1 cellular context compared by ENCODE assay signal in the genomic region with DNA sequence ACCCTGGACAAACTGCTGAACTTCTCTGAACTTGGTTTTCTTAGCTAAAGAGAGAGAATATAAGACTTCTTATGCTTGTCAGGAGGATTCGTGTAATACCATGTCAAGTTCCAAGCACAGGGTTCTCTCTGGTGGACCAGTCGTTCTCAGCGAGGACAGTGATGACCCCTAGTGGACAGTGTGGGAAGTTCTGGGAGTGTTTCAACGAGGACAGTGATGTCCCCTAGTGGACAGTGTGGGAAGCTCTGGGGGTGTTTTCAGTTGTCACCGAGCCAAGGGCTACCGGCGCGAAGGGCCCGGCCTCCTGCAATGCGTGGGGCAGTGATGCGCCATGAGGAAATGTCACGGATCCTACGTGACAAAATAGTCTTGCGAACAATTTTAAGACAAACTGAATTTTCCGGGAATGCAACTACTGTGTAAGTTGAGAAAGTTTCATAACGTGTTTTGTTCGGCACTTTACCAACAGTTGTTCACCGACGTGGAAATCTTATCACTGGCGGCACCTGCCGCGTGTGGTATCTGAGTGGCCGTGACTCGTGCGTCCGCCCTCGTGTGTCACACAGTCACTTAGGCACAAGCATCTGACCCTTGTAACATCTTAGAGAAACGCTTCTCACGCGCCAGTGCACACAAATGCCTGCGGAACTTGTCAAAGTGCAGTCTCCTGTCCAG.
A peak's percentile ranks its signal among the peaks of the same experiment; 100 is the strongest.
TF ChIP-seq lines count a peak whose summit lies in the region.

No MANE protein-coding gene starts in this region.

TF ChIP-seq in HEK293, 187 proteins besides CTCF, POLR2A, EP300 and RAD21 (continued from another document):
- TF ChIP-seq TRIM28 (IDR thresholded peaks at IDR 0.05; ENCODE audit: borderline replicate concordance, low read length) (no peak), ZNF654 (tag by site-specific recombination; IDR thresholded peaks at IDR 0.05; ENCODE audit: low read depth) (peak; percentile 96), ZFP69B (tag by site-specific recombination; IDR thresholded peaks at IDR 0.05) (peak; percentile 55; the same call in 1 of the 2 replicates), ZNF184 (tag by site-specific recombination; IDR thresholded peaks at IDR 0.05) (no peak), ZNF155 (tag by site-specific recombination; IDR thresholded peaks at IDR 0.05) (no peak), GLIS1 (tag by site-specific recombination; IDR thresholded peaks at IDR 0.05) (peak; percentile 55), ZNF585B (tag by site-specific recombination; IDR thresholded peaks at IDR 0.05) (no peak), ZBTB48 (tag by site-specific recombination; IDR thresholded peaks at IDR 0.05) (0 out of 2 replicates have a peak, but pooled peaks have one; percentile 32)
- TF ChIP-seq, protein P1, sequence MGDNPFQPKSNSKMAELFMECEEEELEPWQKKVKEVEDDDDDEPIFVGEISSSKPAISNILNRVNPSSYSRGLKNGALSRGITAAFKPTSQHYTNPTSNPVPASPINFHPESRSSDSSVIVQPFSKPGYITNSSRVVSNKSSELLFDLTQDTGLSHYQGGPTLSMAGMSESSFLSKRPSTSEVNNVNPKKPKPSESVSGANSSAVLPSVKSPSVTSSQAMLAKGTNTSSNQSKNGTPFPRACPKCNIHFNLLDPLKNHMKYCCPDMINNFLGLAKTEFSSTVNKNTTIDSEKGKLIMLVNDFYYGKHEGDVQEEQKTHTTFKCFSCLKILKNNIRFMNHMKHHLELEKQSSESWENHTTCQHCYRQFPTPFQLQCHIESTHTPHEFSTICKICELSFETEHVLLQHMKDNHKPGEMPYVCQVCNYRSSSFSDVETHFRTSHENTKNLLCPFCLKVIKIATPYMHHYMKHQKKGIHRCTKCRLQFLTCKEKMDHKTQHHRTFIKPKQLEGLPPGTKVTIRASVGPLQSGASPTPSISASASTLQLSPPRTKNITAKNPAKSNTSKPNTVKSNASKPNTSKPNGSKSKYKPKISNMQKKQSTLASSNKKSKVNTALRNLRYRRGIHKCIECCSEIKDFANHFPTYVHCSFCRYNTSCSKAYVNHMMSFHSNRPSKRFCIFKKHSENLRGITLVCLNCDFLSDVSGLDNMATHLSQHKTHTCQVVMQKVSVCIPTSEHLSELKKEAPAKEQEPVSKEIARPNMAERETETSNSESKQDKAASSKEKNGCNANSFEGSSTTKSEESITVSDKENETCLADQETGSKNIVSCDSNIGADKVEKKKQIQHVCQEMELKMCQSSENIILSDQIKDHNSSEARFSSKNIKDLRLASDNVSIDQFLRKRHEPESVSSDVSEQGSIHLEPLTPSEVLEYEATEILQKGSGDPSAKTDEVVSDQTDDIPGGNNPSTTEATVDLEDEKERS (tag by site-specific recombination; IDR thresholded peaks at IDR 0.05), result 0 out of 2 replicates have a peak, but pooled peaks have one; percentile 25
- TF ChIP-seq, protein P2, sequence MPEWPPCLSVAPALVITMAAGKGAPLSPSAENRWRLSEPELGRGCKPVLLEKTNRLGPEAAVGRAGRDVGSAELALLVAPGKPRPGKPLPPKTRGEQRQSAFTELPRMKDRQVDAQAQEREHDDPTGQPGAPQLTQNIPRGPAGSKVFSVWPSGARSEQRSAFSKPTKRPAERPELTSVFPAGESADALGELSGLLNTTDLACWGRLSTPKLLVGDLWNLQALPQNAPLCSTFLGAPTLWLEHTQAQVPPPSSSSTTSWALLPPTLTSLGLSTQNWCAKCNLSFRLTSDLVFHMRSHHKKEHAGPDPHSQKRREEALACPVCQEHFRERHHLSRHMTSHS (tag by site-specific recombination; IDR thresholded peaks at IDR 0.05), result no peak
- TF ChIP-seq, protein P3, sequence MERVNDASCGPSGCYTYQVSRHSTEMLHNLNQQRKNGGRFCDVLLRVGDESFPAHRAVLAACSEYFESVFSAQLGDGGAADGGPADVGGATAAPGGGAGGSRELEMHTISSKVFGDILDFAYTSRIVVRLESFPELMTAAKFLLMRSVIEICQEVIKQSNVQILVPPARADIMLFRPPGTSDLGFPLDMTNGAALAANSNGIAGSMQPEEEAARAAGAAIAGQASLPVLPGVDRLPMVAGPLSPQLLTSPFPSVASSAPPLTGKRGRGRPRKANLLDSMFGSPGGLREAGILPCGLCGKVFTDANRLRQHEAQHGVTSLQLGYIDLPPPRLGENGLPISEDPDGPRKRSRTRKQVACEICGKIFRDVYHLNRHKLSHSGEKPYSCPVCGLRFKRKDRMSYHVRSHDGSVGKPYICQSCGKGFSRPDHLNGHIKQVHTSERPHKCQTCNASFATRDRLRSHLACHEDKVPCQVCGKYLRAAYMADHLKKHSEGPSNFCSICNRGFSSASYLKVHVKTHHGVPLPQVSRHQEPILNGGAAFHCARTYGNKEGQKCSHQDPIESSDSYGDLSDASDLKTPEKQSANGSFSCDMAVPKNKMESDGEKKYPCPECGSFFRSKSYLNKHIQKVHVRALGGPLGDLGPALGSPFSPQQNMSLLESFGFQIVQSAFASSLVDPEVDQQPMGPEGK (tag by site-specific recombination; IDR thresholded peaks at IDR 0.05), result no peak; the same call in 1 of the 2 replicates
